In genomic region chr18:73901151-73901550, GRCh38 we compare ENCODE assay signal across 29 cellular contexts.
"Had no signal": no experiment of that assay in that cellular context is flagged by ENCODE, and none has a peak within 500 bp of the region (broad histone marks: within the 10 kb centered on the region; RNA-seq: fewer than 3 reads in every experiment).

No MANE protein-coding gene starts in this region.

- H3K36me3 ChIP-seq: neural progenitor cell, ovary, right lobe of liver, sigmoid colon, stomach, thoracic aorta, thyroid gland, tibial nerve, upper lobe of left lung, vagina had no signal

- ATAC-seq: naive thymus-derived CD8-positive, alpha-beta T cell; psoas muscle; right cardiac atrium; right lobe of liver; stimulated activated effector memory CD8-positive, alpha-beta T cell treated with anti-CD3 and anti-CD28 coated beads, Interleukin-12 subunit alpha, Interleukin-12 subunit beta, amount 100 ng/mL, for 72 hours; stimulated activated naive B cell treated with anti-CD40 and anti-IgM and Interleukin-4, amounts not matched to agents 10 μg/mL and 1 μg/mL and 100 μg/mL, for 72 hours had no signal

- H3K27me3 ChIP-seq: neural progenitor cell, ovary, right lobe of liver, sigmoid colon, stomach, thyroid gland, tibial nerve, upper lobe of left lung, vagina had no signal

- H3K4me2 ChIP-seq: neural progenitor cell had no signal

- H3K27me3 Mint-ChIP-seq: progenitor cell of endocrine pancreas had no signal

- H3K4me1 ChIP-seq: neural progenitor cell, parathyroid adenoma, psoas muscle, right lobe of liver, sigmoid colon, stomach, thyroid gland, tibial nerve, upper lobe of left lung, vagina had no signal

- H3K9me3 ChIP-seq: ovary, psoas muscle, right lobe of liver, sigmoid colon, stomach, thoracic aorta, thyroid gland, tibial nerve, upper lobe of left lung, vagina had no signal

- FAIRE-seq: small intestine, urothelium cell line had no signal

- H3K36me3 Mint-ChIP-seq: naive thymus-derived CD8-positive, alpha-beta T cell; neural progenitor cell; stimulated activated effector memory CD8-positive, alpha-beta T cell treated with anti-CD3 and anti-CD28 coated beads, Interleukin-12 subunit alpha, Interleukin-12 subunit beta, amount 100 ng/mL, for 72 hours; stimulated activated naive B cell treated with anti-CD40 and anti-IgM and Interleukin-4, amounts not matched to agents 10 μg/mL and 1 μg/mL and 100 μg/mL, for 72 hours had no signal

- H3K27ac Mint-ChIP-seq: naive thymus-derived CD8-positive, alpha-beta T cell; nephron; neural progenitor cell; progenitor cell of endocrine pancreas; stimulated activated effector memory CD8-positive, alpha-beta T cell treated with anti-CD3 and anti-CD28 coated beads, Interleukin-12 subunit alpha, Interleukin-12 subunit beta, amount 100 ng/mL, for 72 hours; stimulated activated naive B cell treated with anti-CD40 and anti-IgM and Interleukin-4, amounts not matched to agents 10 μg/mL and 1 μg/mL and 100 μg/mL, for 72 hours; stimulated activated naive CD8-positive, alpha-beta T cell treated with anti-CD3 and anti-CD28 coated beads, Interleukin-15, Interleukin-2, amounts not matched to agents 100 ng/mL and 50 ng/mL, for 24 hours had no signal

- H3K79me2 ChIP-seq: parathyroid adenoma had no signal

- H3K27ac ChIP-seq: neural progenitor cell, ovary, parathyroid adenoma, psoas muscle, right lobe of liver, sigmoid colon, stomach, thoracic aorta, thyroid gland, tibial nerve, upper lobe of left lung, vagina had no signal

- H3K4me1 Mint-ChIP-seq: nephron; neural progenitor cell; stimulated activated effector memory CD8-positive, alpha-beta T cell treated with anti-CD3 and anti-CD28 coated beads, Interleukin-12 subunit alpha, Interleukin-12 subunit beta, amount 100 ng/mL, for 72 hours had no signal

- H3K9ac ChIP-seq: neural progenitor cell, parathyroid adenoma had no signal

- H2AFZ ChIP-seq: neural progenitor cell, parathyroid adenoma had no signal

- H3K9me3 Mint-ChIP-seq: naive thymus-derived CD8-positive, alpha-beta T cell; nephron; neural progenitor cell; stimulated activated effector memory CD8-positive, alpha-beta T cell treated with anti-CD3 and anti-CD28 coated beads, Interleukin-12 subunit alpha, Interleukin-12 subunit beta, amount 100 ng/mL, for 72 hours; stimulated activated naive B cell treated with anti-CD40 and anti-IgM and Interleukin-4, amounts not matched to agents 10 μg/mL and 1 μg/mL and 100 μg/mL, for 72 hours; stimulated activated naive CD8-positive, alpha-beta T cell treated with anti-CD3 and anti-CD28 coated beads, Interleukin-15, Interleukin-2, amounts not matched to agents 100 ng/mL and 50 ng/mL, for 24 hours had no signal

- DNase-seq: naive thymus-derived CD8-positive, alpha-beta T cell; occipital lobe; ovary; posterior cingulate gyrus; psoas muscle; right cardiac atrium; right lobe of liver; sigmoid colon; small intestine; stimulated activated CD4-positive, alpha-beta T cell treated with anti-CD3 and anti-CD28 coated beads, Interleukin-15, amount 100 ng/mL, for 24 hours; stimulated activated CD4-positive, alpha-beta T cell treated with anti-CD3 and anti-CD28 coated beads, Interleukin-2, amount 100 ng/mL, for 24 hours; stimulated activated CD4-positive, alpha-beta T cell treated with anti-CD3 and anti-CD28 coated beads, Interleukin-2, amount 100 ng/mL, for 48 hours; stimulated activated CD4-positive, alpha-beta T cell treated with anti-CD3 and anti-CD28 coated beads, Interleukin-4, amount 100 ng/mL, for 24 hours; stimulated activated naive B cell treated with anti-CD40 and anti-IgM and Interleukin-4, amounts not matched to agents 10 μg/mL and 1 μg/mL and 100 μg/mL, for 72 hours; stimulated activated naive CD4-positive, alpha-beta T cell treated with Interleukin-2 at 50 U/mL for 16 hours; stomach; thyroid gland; trophoblast cell; upper lobe of left lung had no signal

- H3K4me3 ChIP-seq: neural progenitor cell, ovary, psoas muscle, right lobe of liver, sigmoid colon, stomach, thoracic aorta, thyroid gland, tibial nerve, upper lobe of left lung, vagina had no signal

- H3K4me3 Mint-ChIP-seq: naive thymus-derived CD8-positive, alpha-beta T cell; nephron; neural progenitor cell; stimulated activated effector memory CD8-positive, alpha-beta T cell treated with anti-CD3 and anti-CD28 coated beads, Interleukin-12 subunit alpha, Interleukin-12 subunit beta, amount 100 ng/mL, for 72 hours; stimulated activated naive B cell treated with anti-CD40 and anti-IgM and Interleukin-4, amounts not matched to agents 10 μg/mL and 1 μg/mL and 100 μg/mL, for 72 hours; stimulated activated naive CD8-positive, alpha-beta T cell treated with anti-CD3 and anti-CD28 coated beads, Interleukin-15, Interleukin-2, amounts not matched to agents 100 ng/mL and 50 ng/mL, for 24 hours had no signal
